5 cellular contexts compared by ENCODE assay signal in the genomic region with DNA sequence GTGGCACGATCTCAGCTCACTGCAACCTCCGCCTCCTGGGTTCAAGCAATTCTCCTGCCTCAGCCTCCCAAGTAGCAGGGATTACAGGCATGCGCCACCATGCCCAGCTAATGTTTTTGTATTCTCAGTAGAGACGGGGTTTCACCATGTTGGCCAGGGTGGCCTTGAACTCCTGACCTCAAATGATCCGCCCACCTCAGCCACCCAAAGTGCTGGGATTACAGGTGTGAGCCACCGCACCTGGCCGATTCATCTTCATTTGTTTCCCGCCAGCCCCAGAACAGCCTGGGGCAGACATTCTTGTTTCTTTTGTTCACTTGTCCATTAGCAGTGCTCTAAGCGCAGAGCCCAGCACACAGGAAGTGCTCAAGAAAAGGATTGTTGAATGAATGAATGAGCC. TPM values are rescaled to one million over a fixed set of nuclear protein-coding genes. Genes with fewer than 3 reads are reported as not detected.
A peak's percentile ranks its signal among the peaks of the same experiment; 100 is the strongest.
DNase-seq lines count a peak whose midpoint lies in the region; ATAC-seq and TF ChIP-seq lines count a peak whose summit lies in the region.
"Not testable (repeated sequence)": the region's sequence is repeated elsewhere in the genome, so short reads cannot be mapped to it uniquely, and the experiment has no call there.
"Had no signal": no experiment of that assay in that cellular context is flagged by ENCODE, and none has a peak within 500 bp of the region (broad histone marks: within the 10 kb centered on the region; RNA-seq: fewer than 3 reads in every experiment).

No MANE protein-coding gene starts in this region.

- POLR2A ChIA-PET in activated CD4-positive, alpha-beta memory T cell treated with anti-CD3 and anti-CD28 coated beads, Interleukin-2, amount 10 ng/mL, durations not matched to agents 7 days and 5 days (lab: Charles Lee): interaction anchor here (2.1 kb wide), 1 partner anchor 8 kb away, joined by 6 read pairs; no protein-coding TSS in a partner anchor

- H3K9me3 Mint-ChIP-seq in GM23338; activated CD4-positive, alpha-beta memory T cell treated with anti-CD3 and anti-CD28 coated beads, Interleukin-2, amount 10 ng/mL, durations not matched to agents 7 days and 5 days: not testable (repeated sequence)

- not testable (repeated sequence) for H2BK5ac ChIP-seq in trophoblast cell (ENCODE audit: low read depth, low read length, poor library complexity)

- H3K27me3 ChIP-seq in GM23338 (ENCODE audit: insufficient read depth): peaks cover 13% of the 10 kb centered on the region
- not testable (repeated sequence) for H3K27me3 ChIP-seq in mammary epithelial cell (ENCODE audit: insufficient read depth, low read length); trophoblast cell (ENCODE audit: insufficient read depth, low read length)

- not testable (repeated sequence) for H3K4ac ChIP-seq in trophoblast cell (ENCODE audit: low read depth, low read length)

- in situ Hi-C loops in mammary epithelial cell (cut with MboI; ENCODE audit: low sequenced_read_pairs in 2 of 2): not testable (repeated sequence)

- peaks cover 18% of the 10 kb centered on the region for H3K27me3 Mint-ChIP-seq in GM23338 (ENCODE audit: insufficient read depth, low read depth, poor library complexity)
- H3K27me3 Mint-ChIP-seq in activated CD4-positive, alpha-beta memory T cell treated with anti-CD3 and anti-CD28 coated beads, Interleukin-2, amount 10 ng/mL, durations not matched to agents 7 days and 5 days: not testable (repeated sequence)

- H3K79me2 ChIP-seq in GM23338 (replicated peaks; ENCODE audit: insufficient read depth): peaks cover 19% of the 10 kb centered on the region
- H3K79me2 ChIP-seq in mammary epithelial cell (ENCODE audit: insufficient read depth, low read length): peaks cover 34% of the 10 kb centered on the region
- not testable (repeated sequence) for H3K79me2 ChIP-seq in trophoblast cell (ENCODE audit: control insufficient read depth, insufficient read depth, low read length, poor library complexity)

- not testable (repeated sequence) for DNase-seq in GM23338 (ENCODE audit: low spot score); activated CD4-positive, alpha-beta memory T cell treated with anti-CD3 and anti-CD28 coated beads, Interleukin-2, amount 10 ng/mL, durations not matched to agents 7 days and 5 days; mammary epithelial cell; trophoblast cell

- not testable (repeated sequence) for H3K23ac ChIP-seq in trophoblast cell (ENCODE audit: low read length)

- not testable (repeated sequence) for H4K12ac ChIP-seq in trophoblast cell (ENCODE audit: low read depth, low read length)

- intact Hi-C loops in mammary epithelial cell (cut with micrococcal nuclease): not testable (repeated sequence)

- H3K14ac ChIP-seq in trophoblast cell (ENCODE audit: low read length): not testable (repeated sequence)

- H2BK120ac ChIP-seq in trophoblast cell (ENCODE audit: insufficient read depth, low read length, poor library complexity): not testable (repeated sequence)

- not testable (repeated sequence) for H3K36me3 Mint-ChIP-seq in GM23338 (ENCODE audit: low read depth)
- peaks cover 11% of the 10 kb centered on the region for H3K36me3 Mint-ChIP-seq in activated CD4-positive, alpha-beta memory T cell treated with anti-CD3 and anti-CD28 coated beads, Interleukin-2, amount 10 ng/mL, durations not matched to agents 7 days and 5 days (ENCODE audit: low read depth)

- H3K36me3 ChIP-seq in GM23338 (ENCODE audit: insufficient read depth); mammary epithelial cell (ENCODE audit: insufficient read depth, low read length): not testable (repeated sequence)
- peaks cover 11 to 23% of the 10 kb centered on the region in 2 experiments for H3K36me3 ChIP-seq in trophoblast cell (ENCODE audit: control insufficient read depth in 1 of 2, insufficient read depth in 2 of 2, low read length in 2 of 2)

- not testable (repeated sequence) for H3K79me1 ChIP-seq in trophoblast cell (ENCODE audit: low read length)

- BruUV-seq in mammary epithelial cell (replicated peaks; lab: Mats Ljungman, UMichigan): not testable (repeated sequence)

- H3K9me2 ChIP-seq in GM23338 (ENCODE audit: insufficient read depth): not testable (repeated sequence)

- not testable (repeated sequence) for ATAC-seq in GM23338

- dilution Hi-C loops in mammary epithelial cell (cut with HindIII; ENCODE audit: low sequenced_read_pairs): loop anchor here (10.0 kb wide), 2 partner anchors 102 to 128 kb away; a partner anchor contains a TSS

- not testable (repeated sequence) for H3K4me2 ChIP-seq in GM23338; trophoblast cell (ENCODE audit: low read length)
- peak overlapping the region; percentile 20 for H3K4me2 ChIP-seq in mammary epithelial cell (ENCODE audit: insufficient read depth, low read depth, low read length)

- H3K4me1 ChIP-seq in GM23338 (ENCODE audit: insufficient read depth); mammary epithelial cell (ENCODE audit: insufficient read depth, low read length); trophoblast cell (ENCODE audit: control insufficient read depth in 1 of 2, insufficient read depth in 2 of 2, low read length in 2 of 2): not testable (repeated sequence)

- not testable (repeated sequence) for H3K9me3 ChIP-seq in mammary epithelial cell (replicated peaks; ENCODE audit: insufficient read depth, low read length); trophoblast cell (ENCODE audit: insufficient read depth, low read depth, low read length)

- H4K8ac ChIP-seq in trophoblast cell (ENCODE audit: low read depth, low read length): not testable (repeated sequence)

- H2AFZ ChIP-seq in GM23338; mammary epithelial cell (ENCODE audit: low read depth, low read length); trophoblast cell (ENCODE audit: insufficient read depth, low read length, poor library complexity): not testable (repeated sequence)

- WGBS in mammary epithelial cell (ENCODE audit: low coverage, missing lambda C conversion rate): 62% methylated on average over 9 of the region's 9 CpGs
- no CpG with 5 or more reads among the region's 9 CpGs for WGBS in trophoblast cell (ENCODE audit: extremely low coverage, insufficient coverage, insufficient read length)

- not testable (repeated sequence) for H3K27ac ChIP-seq in GM23338 (ENCODE audit: low read depth); mammary epithelial cell (ENCODE audit: insufficient read depth, low read depth, low read length); trophoblast cell (ENCODE audit: low read depth, low read length)

- H3K4me3 Mint-ChIP-seq in GM23338: peak overlapping the region; percentile 57
- H3K4me3 Mint-ChIP-seq in activated CD4-positive, alpha-beta memory T cell treated with anti-CD3 and anti-CD28 coated beads, Interleukin-2, amount 10 ng/mL, durations not matched to agents 7 days and 5 days: peak overlapping the region; percentile 49

- not testable (repeated sequence) for H3K27ac Mint-ChIP-seq in GM23338
- H3K27ac Mint-ChIP-seq in activated CD4-positive, alpha-beta memory T cell treated with anti-CD3 and anti-CD28 coated beads, Interleukin-2, amount 10 ng/mL, durations not matched to agents 7 days and 5 days: peak overlapping the region; percentile 21

- not testable (repeated sequence) for H3K4me1 Mint-ChIP-seq in GM23338
- peaks cover 23% of the 10 kb centered on the region for H3K4me1 Mint-ChIP-seq in activated CD4-positive, alpha-beta memory T cell treated with anti-CD3 and anti-CD28 coated beads, Interleukin-2, amount 10 ng/mL, durations not matched to agents 7 days and 5 days

- not testable (repeated sequence) for H2AK5ac ChIP-seq in trophoblast cell (ENCODE audit: low read length)

- not testable (repeated sequence) for H4K91ac ChIP-seq in trophoblast cell (ENCODE audit: low read depth, low read length)

- peaks cover 18% of the 10 kb centered on the region; the same call in 1 of the 2 replicates for H3F3A ChIP-seq in GM23338 (replicated peaks; ENCODE audit: low read depth)

- H3K4me3 ChIP-seq in GM23338: 0 out of 2 replicates have a peak overlapping the region, but pooled peaks have one; percentile 17
- not testable (repeated sequence) for H3K4me3 ChIP-seq in mammary epithelial cell (replicated peaks in 1 of 3; ENCODE audit: insufficient read depth in 1 of 3, low read depth in 2 of 3, low read length in 3 of 3); trophoblast cell (ENCODE audit: low read depth, low read length)

- not testable (repeated sequence) for H2BK12ac ChIP-seq in trophoblast cell (ENCODE audit: low read length)

- not testable (repeated sequence) for H3K18ac ChIP-seq in trophoblast cell (ENCODE audit: low read length)

- CTCF ChIA-PET in activated CD4-positive, alpha-beta memory T cell treated with anti-CD3 and anti-CD28 coated beads, Interleukin-2, amount 10 ng/mL, durations not matched to agents 7 days and 5 days (lab: Charles Lee): interaction anchor here (0.5 to 1.1 kb wide), 2 partner anchors 14 to 459 kb away, joined by 3 read pairs; a partner anchor contains a TSS
- CTCF ChIA-PET in mammary epithelial cell (lab: Charles Lee; ENCODE audit: low non-redundant PET): not testable (repeated sequence)

- not testable (repeated sequence) for H3K9ac ChIP-seq in mammary epithelial cell (ENCODE audit: insufficient read depth, low read length)
- peak overlapping the region; percentile 65 for H3K9ac ChIP-seq in trophoblast cell (ENCODE audit: low read length)

- H4K20me1 ChIP-seq in GM23338 (replicated peaks; ENCODE audit: insufficient read depth): peaks cover 21% of the 10 kb centered on the region
- not testable (repeated sequence) for H4K20me1 ChIP-seq in mammary epithelial cell (ENCODE audit: insufficient read depth, low read length)

- not testable (repeated sequence) for TF ChIP-seq CTCF in GM23338 (conservative IDR thresholded peaks at IDR 0.05; ENCODE audit: low read depth in 2 of 2); mammary epithelial cell (conservative IDR thresholded peaks at IDR 0.05 in 1 of 2, IDR thresholded peaks at IDR 0.05 in 1 of 2; ENCODE audit: extremely low read depth in 1 of 2, insufficient read depth in 1 of 2, low read depth in 1 of 2, low read length in 2 of 2)

RNA-seq across cellular contexts. Expression of a gene that starts 2.0 kb away (rescaled TPM):
- total RNA-seq in GM23338 (2014; rRNA removed; shearing (Covaris generic)): 61.1 and 64.9 TPM in 2 replicates
- polyA plus RNA-seq in GM23338 (2016; fragmentation: Nextera tagmentation; extraction: Ambion mirVana) (43.5 and 50.1 TPM in 2 replicates), mammary epithelial cell (22.2 TPM)
- 10 to 100 TPM; 38.4 to 38.5 TPM for total RNA-seq in activated CD4-positive, alpha-beta memory T cell treated with anti-CD3 and anti-CD28 coated beads, Interleukin-2, amount 10 ng/mL, durations not matched to agents 7 days and 5 days
- total RNA-seq in mammary epithelial cell: 10 to 100 TPM; 25.8 to 41.9 TPM
- polyA minus RNA-seq in mammary epithelial cell: 9.1 TPM
- 20.9 and 21.6 TPM in 2 replicates for polyA plus RNA-seq in trophoblast cell (2013)

RNA-seq across cellular contexts. Expression of a gene that starts 13.1 kb away (rescaled TPM):
- total RNA-seq in GM23338 (2014; rRNA removed; shearing (Covaris generic)): 5.9 and 15.1 TPM in 2 replicates
- polyA plus RNA-seq in GM23338 (2016; fragmentation: Nextera tagmentation; extraction: Ambion mirVana): 3.8 and 5.6 TPM in 2 replicates
- 1 to 10 TPM; 2.5 to 3.6 TPM for total RNA-seq in activated CD4-positive, alpha-beta memory T cell treated with anti-CD3 and anti-CD28 coated beads, Interleukin-2, amount 10 ng/mL, durations not matched to agents 7 days and 5 days
- total RNA-seq in mammary epithelial cell: 1 to 10 TPM; 1.0 to 3.5 TPM
- polyA plus RNA-seq in mammary epithelial cell: 0.56 TPM
- not detected for polyA minus RNA-seq in mammary epithelial cell
- polyA plus RNA-seq in trophoblast cell (2013): 3.6 and 3.7 TPM in 2 replicates

RNA-seq across cellular contexts. Expression of a gene that starts 13.9 kb away (rescaled TPM):
- 14.3 and 15.2 TPM in 2 replicates for total RNA-seq in GM23338 (2014; rRNA removed; shearing (Covaris generic))
- 20.0 and 23.4 TPM in 2 replicates for polyA plus RNA-seq in GM23338 (2016; fragmentation: Nextera tagmentation; extraction: Ambion mirVana)
- total RNA-seq in activated CD4-positive, alpha-beta memory T cell treated with anti-CD3 and anti-CD28 coated beads, Interleukin-2, amount 10 ng/mL, durations not matched to agents 7 days and 5 days: 1 to 10 TPM; 1.1 to 1.6 TPM
- total RNA-seq in mammary epithelial cell: 1 to 10 TPM; 1.7 to 2.4 TPM
- 1.2 TPM for polyA plus RNA-seq in mammary epithelial cell
- polyA minus RNA-seq in mammary epithelial cell: not detected
- polyA plus RNA-seq in trophoblast cell (2013): 4.2 and 4.8 TPM in 2 replicates

RNA-seq across cellular contexts. Expression of a gene that starts 27.1 kb away (rescaled TPM):
- total RNA-seq in GM23338 (2014; rRNA removed; shearing (Covaris generic)): 14.3 and 18.3 TPM in 2 replicates
- polyA plus RNA-seq in GM23338 (2016; fragmentation: Nextera tagmentation; extraction: Ambion mirVana) (1.4 TPM in 2 replicates), mammary epithelial cell (0.08 TPM)
- total RNA-seq in activated CD4-positive, alpha-beta memory T cell treated with anti-CD3 and anti-CD28 coated beads, Interleukin-2, amount 10 ng/mL, durations not matched to agents 7 days and 5 days: under 1 TPM in 1 of 2 experiments, not detected in 1; 0.03 TPM
- total RNA-seq in mammary epithelial cell: under 1 TPM; under 0.01 to 0.19 TPM
- not detected for polyA minus RNA-seq in mammary epithelial cell
- 0.18 and 0.40 TPM in 2 replicates for polyA plus RNA-seq in trophoblast cell (2013)

RNA-seq across cellular contexts. Expression of a gene that starts 35.8 kb away (rescaled TPM):
- 0.10 TPM in 1 of 2 replicates, not detected in the other for total RNA-seq in GM23338 (2014; rRNA removed; shearing (Covaris generic))
- polyA plus RNA-seq in GM23338 (2016; fragmentation: Nextera tagmentation; extraction: Ambion mirVana): 0.70 and 0.97 TPM in 2 replicates
- total RNA-seq in activated CD4-positive, alpha-beta memory T cell treated with anti-CD3 and anti-CD28 coated beads, Interleukin-2, amount 10 ng/mL, durations not matched to agents 7 days and 5 days: 1 to 10 TPM; 2.9 to 3.5 TPM
- total RNA-seq in mammary epithelial cell: 10 to 100 TPM in 1 of 2 donors, 1 to 10 TPM in 1; 5.3 to 21.9 TPM
- 6.0 TPM for polyA plus RNA-seq in mammary epithelial cell
- not detected for polyA minus RNA-seq in mammary epithelial cell
- polyA plus RNA-seq in trophoblast cell (2013): 7.5 and 7.6 TPM in 2 replicates
- total RNA-seq: endothelial cell of umbilical vein had no signal
